Comparison of ENCODE assay signal across 1 cellular context in genomic region chr15:96889734-96890480, GRCh38.
TF ChIP-seq lines count a peak whose summit lies in the region.

No MANE protein-coding gene starts in this region.

TF ChIP-seq in HepG2, 621 proteins besides CTCF, POLR2A, EP300 and RAD21 (continued from another document):
- no peak for TF ChIP-seq ZNF687 (CRISPR knock-in tag; IDR thresholded peaks at IDR 0.05)
- TF ChIP-seq SPEN (CRISPR knock-in tag; IDR thresholded peaks at IDR 0.05; ENCODE audit: low read depth): no peak
- TF ChIP-seq, protein P1, sequence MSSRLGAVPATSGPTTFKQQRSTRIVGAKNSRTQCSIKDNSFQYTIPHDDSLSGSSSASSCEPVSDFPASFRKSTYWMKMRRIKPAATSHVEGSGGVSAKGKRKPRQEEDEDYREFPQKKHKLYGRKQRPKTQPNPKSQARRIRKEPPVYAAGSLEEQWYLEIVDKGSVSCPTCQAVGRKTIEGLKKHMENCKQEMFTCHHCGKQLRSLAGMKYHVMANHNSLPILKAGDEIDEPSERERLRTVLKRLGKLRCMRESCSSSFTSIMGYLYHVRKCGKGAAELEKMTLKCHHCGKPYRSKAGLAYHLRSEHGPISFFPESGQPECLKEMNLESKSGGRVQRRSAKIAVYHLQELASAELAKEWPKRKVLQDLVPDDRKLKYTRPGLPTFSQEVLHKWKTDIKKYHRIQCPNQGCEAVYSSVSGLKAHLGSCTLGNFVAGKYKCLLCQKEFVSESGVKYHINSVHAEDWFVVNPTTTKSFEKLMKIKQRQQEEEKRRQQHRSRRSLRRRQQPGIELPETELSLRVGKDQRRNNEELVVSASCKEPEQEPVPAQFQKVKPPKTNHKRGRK (CRISPR knock-in tag; IDR thresholded peaks at IDR 0.05): no peak
- TF ChIP-seq ZNF234 (CRISPR knock-in tag; conservative IDR thresholded peaks at IDR 0.05): no peak
- TF ChIP-seq, protein P2, sequence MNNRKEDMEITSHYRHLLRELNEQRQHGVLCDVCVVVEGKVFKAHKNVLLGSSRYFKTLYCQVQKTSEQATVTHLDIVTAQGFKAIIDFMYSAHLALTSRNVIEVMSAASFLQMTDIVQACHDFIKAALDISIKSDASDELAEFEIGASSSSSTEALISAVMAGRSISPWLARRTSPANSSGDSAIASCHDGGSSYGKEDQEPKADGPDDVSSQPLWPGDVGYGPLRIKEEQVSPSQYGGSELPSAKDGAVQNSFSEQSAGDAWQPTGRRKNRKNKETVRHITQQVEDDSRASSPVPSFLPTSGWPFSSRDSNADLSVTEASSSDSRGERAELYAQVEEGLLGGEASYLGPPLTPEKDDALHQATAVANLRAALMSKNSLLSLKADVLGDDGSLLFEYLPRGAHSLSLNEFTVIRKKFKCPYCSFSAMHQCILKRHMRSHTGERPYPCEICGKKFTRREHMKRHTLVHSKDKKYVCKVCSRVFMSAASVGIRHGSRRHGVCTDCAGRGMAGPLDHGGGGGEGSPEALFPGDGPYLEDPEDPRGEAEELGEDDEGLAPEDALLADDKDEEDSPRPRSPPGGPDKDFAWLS (CRISPR knock-in tag; IDR thresholded peaks at IDR 0.05; ENCODE audit: borderline replicate concordance): no peak
- TF ChIP-seq HMGA1 (CRISPR knock-in tag; conservative IDR thresholded peaks at IDR 0.05): no peak
- no peak for TF ChIP-seq ZNF350 (CRISPR knock-in tag; IDR thresholded peaks at IDR 0.05; ENCODE audit: borderline replicate concordance, low read depth)
